2 cellular contexts compared by ENCODE assay signal in the genomic region with DNA sequence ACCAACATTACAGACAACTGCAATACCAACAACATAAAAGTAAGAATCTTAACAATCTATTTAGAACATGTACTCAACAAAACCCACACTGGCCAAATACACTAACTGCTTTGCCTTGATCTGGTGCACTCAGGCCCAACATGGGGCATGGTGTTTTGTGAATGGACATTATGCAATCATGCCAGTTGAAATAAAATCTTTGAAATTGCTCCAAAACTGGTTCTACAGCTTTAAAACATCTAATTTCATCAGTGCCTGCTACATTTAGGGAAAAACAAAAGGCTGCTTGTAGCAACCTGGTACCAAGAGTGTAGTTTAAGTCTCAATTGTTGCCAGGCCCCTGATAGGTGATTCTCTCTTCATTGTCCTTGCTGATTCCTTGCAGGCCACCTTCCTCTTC.
TF ChIP-seq lines count a peak whose summit lies in the region.

No MANE protein-coding gene starts in this region.

TF ChIP-seq in HepG2, 621 proteins besides CTCF, POLR2A, EP300 and RAD21:
- TF ChIP-seq DNMT1 (CRISPR knock-in tag; IDR thresholded peaks at IDR 0.05) (no peak), CEBPB (IDR thresholded peaks at IDR 0.05; ENCODE audit: borderline replicate concordance, low read depth, low read length) (peak; percentile 14; the same call in 1 of the 2 replicates), ZMAT3 (CRISPR knock-in tag; conservative IDR thresholded peaks at IDR 0.05) (no peak)

TF ChIP-seq in SK-N-SH treated with all-trans-retinoic acid at 6 μM for 48 hours, 23 proteins besides CTCF, POLR2A, EP300 and RAD21:
- TF ChIP-seq ZFP3 (CRISPR knock-in tag; IDR thresholded peaks at IDR 0.05) (no peak), TOX (CRISPR knock-in tag; IDR thresholded peaks at IDR 0.05; ENCODE audit: borderline replicate concordance) (no peak), TCF4 (CRISPR knock-in tag; IDR thresholded peaks at IDR 0.05; ENCODE audit: borderline replicate concordance) (no peak), ISL1 (CRISPR knock-in tag; IDR thresholded peaks at IDR 0.05) (no peak), ESRRG (CRISPR knock-in tag; IDR thresholded peaks at IDR 0.05) (no peak)
- TF ChIP-seq, protein P1, sequence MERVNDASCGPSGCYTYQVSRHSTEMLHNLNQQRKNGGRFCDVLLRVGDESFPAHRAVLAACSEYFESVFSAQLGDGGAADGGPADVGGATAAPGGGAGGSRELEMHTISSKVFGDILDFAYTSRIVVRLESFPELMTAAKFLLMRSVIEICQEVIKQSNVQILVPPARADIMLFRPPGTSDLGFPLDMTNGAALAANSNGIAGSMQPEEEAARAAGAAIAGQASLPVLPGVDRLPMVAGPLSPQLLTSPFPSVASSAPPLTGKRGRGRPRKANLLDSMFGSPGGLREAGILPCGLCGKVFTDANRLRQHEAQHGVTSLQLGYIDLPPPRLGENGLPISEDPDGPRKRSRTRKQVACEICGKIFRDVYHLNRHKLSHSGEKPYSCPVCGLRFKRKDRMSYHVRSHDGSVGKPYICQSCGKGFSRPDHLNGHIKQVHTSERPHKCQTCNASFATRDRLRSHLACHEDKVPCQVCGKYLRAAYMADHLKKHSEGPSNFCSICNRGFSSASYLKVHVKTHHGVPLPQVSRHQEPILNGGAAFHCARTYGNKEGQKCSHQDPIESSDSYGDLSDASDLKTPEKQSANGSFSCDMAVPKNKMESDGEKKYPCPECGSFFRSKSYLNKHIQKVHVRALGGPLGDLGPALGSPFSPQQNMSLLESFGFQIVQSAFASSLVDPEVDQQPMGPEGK (CRISPR knock-in tag; IDR thresholded peaks at IDR 0.05; ENCODE audit: borderline replicate concordance): no peak
- TF ChIP-seq, protein P2, sequence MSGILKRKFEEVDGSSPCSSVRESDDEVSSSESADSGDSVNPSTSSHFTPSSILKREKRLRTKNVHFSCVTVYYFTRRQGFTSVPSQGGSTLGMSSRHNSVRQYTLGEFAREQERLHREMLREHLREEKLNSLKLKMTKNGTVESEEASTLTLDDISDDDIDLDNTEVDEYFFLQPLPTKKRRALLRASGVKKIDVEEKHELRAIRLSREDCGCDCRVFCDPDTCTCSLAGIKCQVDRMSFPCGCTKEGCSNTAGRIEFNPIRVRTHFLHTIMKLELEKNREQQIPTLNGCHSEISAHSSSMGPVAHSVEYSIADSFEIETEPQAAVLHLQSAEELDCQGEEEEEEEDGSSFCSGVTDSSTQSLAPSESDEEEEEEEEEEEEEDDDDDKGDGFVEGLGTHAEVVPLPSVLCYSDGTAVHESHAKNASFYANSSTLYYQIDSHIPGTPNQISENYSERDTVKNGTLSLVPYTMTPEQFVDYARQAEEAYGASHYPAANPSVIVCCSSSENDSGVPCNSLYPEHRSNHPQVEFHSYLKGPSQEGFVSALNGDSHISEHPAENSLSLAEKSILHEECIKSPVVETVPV (CRISPR knock-in tag; IDR thresholded peaks at IDR 0.05): no peak
